ENCODE assay signal across 24 cellular contexts in the genomic region with DNA sequence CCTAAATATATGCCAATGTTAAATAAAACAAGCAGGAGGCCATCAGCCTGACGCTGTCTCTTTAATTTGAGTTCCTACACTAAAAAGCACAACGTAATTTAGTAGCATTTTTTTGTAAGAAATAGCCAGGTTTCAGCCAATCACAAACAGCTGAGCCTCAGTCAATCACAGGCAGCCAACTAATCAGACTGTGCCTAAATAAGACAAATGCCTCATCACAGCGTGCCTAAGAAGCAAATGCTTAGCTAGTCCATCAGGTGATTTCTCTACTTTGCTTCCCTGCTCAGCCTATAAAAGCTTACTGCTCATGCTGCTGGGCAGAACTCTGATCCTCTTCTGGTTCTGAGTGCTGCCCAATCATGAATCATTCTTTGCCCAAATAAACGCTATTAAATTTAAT. TPM values are rescaled to one million over a fixed set of nuclear protein-coding genes. Genes with fewer than 3 reads are reported as not detected.
"Had no signal": no experiment of that assay in that cellular context is flagged by ENCODE, and none has a peak within 500 bp of the region (broad histone marks: within the 10 kb centered on the region; RNA-seq: fewer than 3 reads in every experiment).

No MANE protein-coding gene starts in this region.

- H3K4me1 Mint-ChIP-seq: activated T-helper 17 cell treated with anti-CD3 and anti-CD28 coated beads, Interleukin-2, amount 50 U/mL, for 72 hours; brain; memory B cell; naive B cell; stimulated activated memory B cell treated with anti-CD40 and anti-IgM and Interleukin-4, amounts not matched to agents 10 μg/mL and 1 μg/mL and 100 μg/mL, for 72 hours had no signal

- H3K9me3 Mint-ChIP-seq: activated naive CD4-positive, alpha-beta T cell treated with anti-CD3 and anti-CD28 coated beads, Interleukin-2, amount 50 U/mL, for 72 hours; activated T-cell treated with anti-CD3 and anti-CD28 coated beads, Interleukin-2, amount 50 U/mL, for 24 hours; activated T-helper 17 cell treated with anti-CD3 and anti-CD28 coated beads, Interleukin-2, amount 50 U/mL, for 72 hours; brain; memory B cell; naive B cell; stimulated activated memory B cell treated with anti-CD40 and anti-IgM and Interleukin-4, amounts not matched to agents 10 μg/mL and 1 μg/mL and 100 μg/mL, for 72 hours had no signal

- H3K27me3 ChIP-seq: sigmoid colon, stomach, transverse colon had no signal

- H3K36me3 Mint-ChIP-seq: activated naive CD4-positive, alpha-beta T cell treated with anti-CD3 and anti-CD28 coated beads, Interleukin-2, amount 50 U/mL, for 72 hours; brain; memory B cell; naive B cell; stimulated activated memory B cell treated with anti-CD40 and anti-IgM and Interleukin-4, amounts not matched to agents 10 μg/mL and 1 μg/mL and 100 μg/mL, for 72 hours had no signal

- ATAC-seq: activated naive CD4-positive, alpha-beta T cell treated with anti-CD3 and anti-CD28 coated beads, Interleukin-2, amount 50 U/mL, for 72 hours; activated T-helper 17 cell treated with anti-CD3 and anti-CD28 coated beads, Interleukin-2, amount 50 U/mL, for 72 hours; left colon; stimulated activated memory B cell treated with anti-CD40 and anti-IgM and Interleukin-4, amounts not matched to agents 10 μg/mL and 1 μg/mL and 100 μg/mL, for 72 hours had no signal

- H3K9me3 ChIP-seq: sigmoid colon, stomach, transverse colon had no signal

- H3K4me3 ChIP-seq: sigmoid colon, smooth muscle cell, stomach, transverse colon had no signal

- DNase-seq: activated CD4-positive, alpha-beta T cell treated with anti-CD3 and anti-CD28 coated beads for 1 hour; activated CD8-positive, alpha-beta memory T cell treated with anti-CD3 and anti-CD28 coated beads for 24 hours; activated CD8-positive, alpha-beta memory T cell treated with anti-CD3 and anti-CD28 coated beads, Interleukin-2, amount 50 U/mL, for 4 hours; activated T-cell treated with anti-CD3 and anti-CD28 coated beads, Interleukin-2, amount 50 U/mL, for 24 hours; aorta; head of caudate nucleus; hypothalamus; left colon; naive B cell; occipital lobe; posterior cingulate gyrus; sigmoid colon; stimulated activated CD4-positive, alpha-beta T cell treated with anti-CD3 and anti-CD28 coated beads, Interleukin-15, amount 100 ng/mL, for 24 hours; stomach; transverse colon; WERI-Rb-1 had no signal

- H3K27me3 Mint-ChIP-seq: activated T-helper 17 cell treated with anti-CD3 and anti-CD28 coated beads, Interleukin-2, amount 50 U/mL, for 72 hours; memory B cell; stimulated activated memory B cell treated with anti-CD40 and anti-IgM and Interleukin-4, amounts not matched to agents 10 μg/mL and 1 μg/mL and 100 μg/mL, for 72 hours had no signal

- H3K27ac Mint-ChIP-seq: activated naive CD4-positive, alpha-beta T cell treated with anti-CD3 and anti-CD28 coated beads, Interleukin-2, amount 50 U/mL, for 72 hours; activated T-cell treated with anti-CD3 and anti-CD28 coated beads, Interleukin-2, amount 50 U/mL, for 24 hours; activated T-helper 17 cell treated with anti-CD3 and anti-CD28 coated beads, Interleukin-2, amount 50 U/mL, for 72 hours; brain; memory B cell; naive B cell; stimulated activated memory B cell treated with anti-CD40 and anti-IgM and Interleukin-4, amounts not matched to agents 10 μg/mL and 1 μg/mL and 100 μg/mL, for 72 hours had no signal

- H3K27ac ChIP-seq: epithelial cell of prostate, sigmoid colon, stomach, transverse colon, WERI-Rb-1 had no signal

- H3K4me1 ChIP-seq: sigmoid colon, stomach, transverse colon had no signal

- H3K4me3 Mint-ChIP-seq: activated T-cell treated with anti-CD3 and anti-CD28 coated beads, Interleukin-2, amount 50 U/mL, for 24 hours; activated T-helper 17 cell treated with anti-CD3 and anti-CD28 coated beads, Interleukin-2, amount 50 U/mL, for 72 hours; brain; memory B cell; naive B cell; stimulated activated memory B cell treated with anti-CD40 and anti-IgM and Interleukin-4, amounts not matched to agents 10 μg/mL and 1 μg/mL and 100 μg/mL, for 72 hours had no signal

- H3K36me3 ChIP-seq: sigmoid colon, stomach, transverse colon, WERI-Rb-1 had no signal

RNA-seq across cellular contexts. Expression of gene RORB, which starts 38.3 kb away (rescaled TPM):
- total RNA-seq: activated naive CD4-positive, alpha-beta T cell treated with anti-CD3 and anti-CD28 coated beads, Interleukin-2, amount 50 U/mL, for 72 hours; activated T-helper 17 cell treated with anti-CD3 and anti-CD28 coated beads, Interleukin-2, amount 50 U/mL, for 72 hours; chondrocyte had no signal
